In genomic region chr13:106349080-106349841, GRCh38 we compare ENCODE assay signal across 8 cellular contexts.
DNase-seq lines count a peak whose midpoint lies in the region; ATAC-seq and TF ChIP-seq lines count a peak whose summit lies in the region.

No MANE protein-coding gene starts in this region.

- no peak overlapping the region for H3K9ac ChIP-seq in fibroblast of lung (ENCODE audit: insufficient read depth, low read length)

- no peak for TF ChIP-seq CTCF in fibroblast of lung (conservative IDR thresholded peaks at IDR 0.05 in 1 of 2, IDR thresholded peaks at IDR 0.05 in 1 of 2; ENCODE audit: low read depth in 1 of 2, low read length in 2 of 2)

- intact Hi-C loops in posterior cingulate gyrus (cut with DNase I), result no loop called here

- H3K36me3 ChIP-seq in fibroblast of lung (ENCODE audit: control insufficient read depth, insufficient read depth, low read length), result no peaks in the 10 kb centered on the region

- DNase-seq in NCI-H69 (lab: John Stamatoyannopoulos, UW) (peak; percentile 96), fibroblast of lung (ENCODE audit: low read depth in 2 of 2) (peak in 1 of 2 donors; percentile 71), posterior cingulate gyrus (peak in 7 of 10 donors; percentile 20 to 87 (median 39)), medulla oblongata (ENCODE audit: extremely low spot score) (no peak), middle frontal gyrus (ENCODE audit: extremely low spot score, low spot score) (no peak)
- DNase-seq in activated CD4-positive, alpha-beta T cell treated with anti-CD3 and anti-CD28 coated beads for 48 hours, result no peak

- ATAC-seq in GM18868 (IDR thresholded peaks at IDR 0.05; ENCODE audit: unreplicated experiment) (peak; percentile 47), GM21528 (IDR thresholded peaks at IDR 0.05; ENCODE audit: low FRiP score, unreplicated experiment) (no peak)

- H3K27ac ChIP-seq in fibroblast of lung (ENCODE audit: insufficient read depth, low read length), result no peak overlapping the region

- H3K4me1 ChIP-seq in fibroblast of lung (ENCODE audit: control insufficient read depth, extremely low read depth, insufficient read depth, low read length), result no peaks in the 10 kb centered on the region

- H4K20me1 ChIP-seq in fibroblast of lung (ENCODE audit: control insufficient read depth, extremely low read depth, insufficient read depth, low read length), result no peaks in the 10 kb centered on the region

- H3K27me3 ChIP-seq in fibroblast of lung (ENCODE audit: control insufficient read depth, insufficient read depth, low read length), result peaks cover 7% of the 10 kb centered on the region

- no peaks in the 10 kb centered on the region for H3K79me2 ChIP-seq in fibroblast of lung (ENCODE audit: control insufficient read depth, insufficient read depth, low read length)

- H3K4me3 ChIP-seq in fibroblast of lung (replicated peaks in 1 of 4; ENCODE audit: control extremely low read depth in 1 of 4, insufficient read depth in 1 of 4, low read depth in 3 of 4, low read length in 4 of 4), result peak overlapping the region in 1 of 4 experiments; percentile 52

- H2AFZ ChIP-seq in fibroblast of lung (ENCODE audit: low read length), result no peak overlapping the region

- no peaks in the 10 kb centered on the region for H3K9me3 ChIP-seq in fibroblast of lung (ENCODE audit: control insufficient read depth, insufficient read depth, low read depth, low read length)

- H3K4me2 ChIP-seq in fibroblast of lung (ENCODE audit: extremely low read depth, insufficient read depth, low read length), result peak overlapping the region; percentile 81

Comparison
In these comparisons a context has a peak if more than half of its experiments do, and no peak if none do; other contexts are left out.
1. DNase-seq: peak in NCI-H69 (single experiment) and posterior cingulate gyrus (7 of 10); none in activated CD4-positive, alpha-beta T cell treated with anti-CD3 and anti-CD28 coated beads for 48 hours (single experiment), medulla oblongata (single experiment) and middle frontal gyrus (single experiment).